28 cellular contexts compared by ENCODE assay signal in genomic region chr10:100646033-100646432, GRCh38.
"Had no signal": no experiment of that assay in that cellular context is flagged by ENCODE, and none has a peak within 500 bp of the region (broad histone marks: within the 10 kb centered on the region; RNA-seq: fewer than 3 reads in every experiment).

No MANE protein-coding gene starts in this region.

- H3K9me3 Mint-ChIP-seq: dendritic cell treated with granulocyte-macrophage colony-stimulating factor and Interleukin-4, amounts not matched to agents 40 ng/mL and 50 ng/mL, for 4 days; nephron; neural progenitor cell; stimulated activated effector memory CD8-positive, alpha-beta T cell treated with anti-CD3 and anti-CD28 coated beads, Interleukin-12 subunit alpha, Interleukin-12 subunit beta, amount 100 ng/mL, for 72 hours; stimulated activated naive CD8-positive, alpha-beta T cell treated with anti-CD3 and anti-CD28 coated beads, Interleukin-15, Interleukin-2, amounts not matched to agents 100 ng/mL and 50 ng/mL, for 24 hours had no signal

- H2AFZ ChIP-seq: neural progenitor cell had no signal

- H3K36me3 ChIP-seq: colonic mucosa, esophagus muscularis mucosa, gastroesophageal sphincter, heart right ventricle, neural progenitor cell, prostate gland, right atrium auricular region, thoracic aorta, tibial nerve, upper lobe of left lung had no signal

- H3K4me3 ChIP-seq: colonic mucosa, esophagus muscularis mucosa, gastroesophageal sphincter, heart right ventricle, lung, neural progenitor cell, prostate gland, right atrium auricular region, smooth muscle cell, thoracic aorta, tibial nerve, upper lobe of left lung had no signal

- H3K4me1 ChIP-seq: colonic mucosa, esophagus muscularis mucosa, foreskin keratinocyte, gastroesophageal sphincter, heart right ventricle, prostate gland, right atrium auricular region, tibial nerve, upper lobe of left lung had no signal

- FAIRE-seq: endothelial cell of umbilical vein, urothelium cell line had no signal

- H3K27ac Mint-ChIP-seq: dendritic cell treated with granulocyte-macrophage colony-stimulating factor and Interleukin-4, amounts not matched to agents 40 ng/mL and 50 ng/mL, for 4 days; memory B cell; neural progenitor cell; stimulated activated effector memory CD8-positive, alpha-beta T cell treated with anti-CD3 and anti-CD28 coated beads, Interleukin-12 subunit alpha, Interleukin-12 subunit beta, amount 100 ng/mL, for 72 hours; stimulated activated naive CD8-positive, alpha-beta T cell treated with anti-CD3 and anti-CD28 coated beads, Interleukin-15, Interleukin-2, amounts not matched to agents 100 ng/mL and 50 ng/mL, for 24 hours had no signal

- H3K9me3 ChIP-seq: colonic mucosa, esophagus muscularis mucosa, gastroesophageal sphincter, heart right ventricle, prostate gland, right atrium auricular region, thoracic aorta, tibial nerve, upper lobe of left lung had no signal

- H3K4me2 ChIP-seq: neural progenitor cell, smooth muscle cell had no signal

- H3K36me3 Mint-ChIP-seq: memory B cell; neural progenitor cell; stimulated activated effector memory CD8-positive, alpha-beta T cell treated with anti-CD3 and anti-CD28 coated beads, Interleukin-12 subunit alpha, Interleukin-12 subunit beta, amount 100 ng/mL, for 72 hours had no signal

- DNase-seq: colonic mucosa; effector memory CD4-positive, alpha-beta T cell; foreskin keratinocyte; heart right ventricle; hippocampal formation; islet precursor cell; stimulated activated CD4-positive, alpha-beta T cell treated with anti-CD3 and anti-CD28 coated beads, Interleukin-12 subunit alpha, Interleukin-12 subunit beta, amount 100 ng/mL, for 4 hours; stimulated activated CD4-positive, alpha-beta T cell treated with anti-CD3 and anti-CD28 coated beads, Interleukin-1b, Interleukin-23, amount 100 ng/mL, for 48 hours; stimulated activated CD4-positive, alpha-beta T cell treated with anti-CD3 and anti-CD28 coated beads, Interleukin-4, amount 100 ng/mL, for 24 hours; upper lobe of left lung had no signal

- H3K27me3 ChIP-seq: colonic mucosa, right atrium auricular region had no signal

- H3K27ac ChIP-seq: colonic mucosa, esophagus muscularis mucosa, foreskin keratinocyte, gastroesophageal sphincter, heart right ventricle, neural progenitor cell, prostate gland, right atrium auricular region, thoracic aorta, tibial nerve, upper lobe of left lung had no signal

- H3K9ac ChIP-seq: neural progenitor cell had no signal

- H3K4me3 Mint-ChIP-seq: dendritic cell treated with granulocyte-macrophage colony-stimulating factor and Interleukin-4, amounts not matched to agents 40 ng/mL and 50 ng/mL, for 4 days; memory B cell; nephron; neural progenitor cell; stimulated activated effector memory CD8-positive, alpha-beta T cell treated with anti-CD3 and anti-CD28 coated beads, Interleukin-12 subunit alpha, Interleukin-12 subunit beta, amount 100 ng/mL, for 72 hours; stimulated activated naive CD8-positive, alpha-beta T cell treated with anti-CD3 and anti-CD28 coated beads, Interleukin-15, Interleukin-2, amounts not matched to agents 100 ng/mL and 50 ng/mL, for 24 hours had no signal

- ATAC-seq: foreskin keratinocyte; gastroesophageal sphincter; heart right ventricle; left lobe of liver; sciatic nerve; stimulated activated effector memory CD8-positive, alpha-beta T cell treated with anti-CD3 and anti-CD28 coated beads, Interleukin-12 subunit alpha, Interleukin-12 subunit beta, amount 100 ng/mL, for 72 hours had no signal
